28 cellular contexts compared by ENCODE assay signal in the genomic region with DNA sequence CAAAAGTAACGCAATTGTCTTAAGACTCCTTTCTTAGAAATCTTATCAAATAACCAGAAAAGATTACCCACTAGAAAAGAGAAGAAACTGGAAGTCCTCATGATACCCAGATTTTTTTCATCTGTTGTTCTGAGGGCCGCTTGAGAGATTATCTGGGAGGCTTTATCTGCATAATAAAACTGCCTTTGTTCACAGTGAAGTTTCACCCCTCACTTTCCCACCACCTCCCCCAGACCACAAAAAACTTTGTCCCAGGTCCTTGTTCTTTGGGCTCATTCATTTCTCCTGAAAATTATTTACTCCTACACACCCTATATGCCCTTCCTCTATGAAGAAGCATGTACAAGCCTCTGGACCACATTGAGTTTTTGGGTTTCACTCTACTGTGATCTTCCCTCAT.
"Had no signal": no experiment of that assay in that cellular context is flagged by ENCODE, and none has a peak within 500 bp of the region (broad histone marks: within the 10 kb centered on the region; RNA-seq: fewer than 3 reads in every experiment).

No MANE protein-coding gene starts in this region.

- H3K36me3 ChIP-seq: brain microvascular endothelial cell, gastroesophageal sphincter, left ventricle myocardium inferior, spleen, transverse colon, WERI-Rb-1 had no signal

- H3K4me1 ChIP-seq: gastroesophageal sphincter, left ventricle myocardium inferior, spleen, testis, transverse colon had no signal

- H3K27ac ChIP-seq: brain microvascular endothelial cell, coronary artery, gastroesophageal sphincter, left ventricle myocardium inferior, spleen, testis, transverse colon, WERI-Rb-1 had no signal

- H3K4me3 ChIP-seq: coronary artery, gastroesophageal sphincter, left ventricle myocardium inferior, lung, spleen, testis, transverse colon had no signal

- DNase-seq: activated CD4-positive, alpha-beta memory T cell treated with anti-CD3 and anti-CD28 coated beads, Interleukin-2, amount 10 ng/mL, durations not matched to agents 7 days and 5 days; activated CD4-positive, alpha-beta T cell treated with anti-CD3 and anti-CD28 coated beads for 1 hour; activated CD4-positive, alpha-beta T cell treated with anti-CD3 and anti-CD28 coated beads, Interleukin-2, amount 10 ng/mL, durations not matched to agents 7 days and 5 days; activated CD8-positive, alpha-beta memory T cell treated with anti-CD3 and anti-CD28 coated beads, Interleukin-2, amount 50 U/mL, for 48 hours; activated gamma-delta T cell treated with Interleukin-2 at 50 U/mL for 16 hours; activated naive CD4-positive, alpha-beta T cell treated with anti-CD3 and anti-CD28 coated beads, Interleukin-2, amount 50 U/mL, for 16 hours; activated T-cell treated with anti-CD3 and anti-CD28 coated beads, Interleukin-2, amount 50 U/mL, for 24 hours; amniotic stem cell; brain microvascular endothelial cell; head of caudate nucleus; hippocampal formation; kidney glomerular epithelial cell; left ventricle myocardium inferior; mesendoderm; occipital lobe; right cardiac atrium; spleen; stimulated activated naive CD8-positive, alpha-beta T cell treated with anti-CD3 and anti-CD28 coated beads, Interleukin-15, Interleukin-2, amounts not matched to agents 100 U/mL and 50 U/mL, for 24 hours; T-helper 17 cell; T1000; testis; transverse colon; WERI-Rb-1 had no signal

- FAIRE-seq: astrocyte, endothelial cell of umbilical vein had no signal

- H3K27me3 ChIP-seq: brain microvascular endothelial cell, gastroesophageal sphincter, spleen, testis, transverse colon had no signal

- H3K9me3 ChIP-seq: gastroesophageal sphincter, left ventricle myocardium inferior, testis, transverse colon had no signal
